9 cellular contexts compared by ENCODE assay signal in the genomic region with DNA sequence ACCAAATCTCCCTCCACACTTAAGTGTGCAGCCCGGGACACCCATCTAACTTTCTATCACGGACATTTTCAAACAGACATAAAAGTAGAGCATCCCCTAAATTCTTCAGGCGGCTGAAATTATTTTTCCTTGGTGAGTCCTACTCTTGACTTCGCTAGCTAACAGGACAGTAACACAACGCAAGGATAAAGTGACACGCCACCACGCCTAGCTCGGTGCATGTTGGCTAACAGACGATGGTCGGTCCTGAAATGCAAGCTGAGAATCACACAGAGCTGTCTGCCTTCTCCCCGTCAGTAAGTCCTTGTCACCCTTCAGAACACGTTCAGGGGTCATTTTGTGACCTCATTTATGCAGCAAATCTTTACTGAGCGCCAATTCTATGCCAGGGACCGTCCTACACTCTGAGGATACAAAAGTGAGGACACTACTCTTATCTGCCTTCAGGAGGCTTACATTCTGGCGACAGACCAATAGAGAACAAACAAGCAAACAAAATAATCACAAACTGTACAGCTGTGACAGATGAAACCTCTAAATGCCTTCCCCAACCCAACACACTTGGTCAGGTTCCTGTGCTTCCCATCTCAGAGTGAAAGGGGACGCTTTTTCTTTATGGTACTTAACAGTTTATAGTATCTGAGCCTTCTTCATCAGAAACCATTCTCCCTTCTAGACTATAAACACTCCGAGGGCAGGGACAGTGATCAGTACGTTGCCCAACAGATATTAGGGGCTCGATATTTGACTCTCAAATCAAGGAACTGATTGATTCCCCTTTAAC. TPM values are rescaled to one million over a fixed set of nuclear protein-coding genes. Genes with fewer than 3 reads are reported as not detected.
DNase-seq lines count a peak whose midpoint lies in the region; ATAC-seq and TF ChIP-seq lines count a peak whose summit lies in the region.
"Had no signal": no experiment of that assay in that cellular context is flagged by ENCODE, and none has a peak within 500 bp of the region (broad histone marks: within the 10 kb centered on the region; RNA-seq: fewer than 3 reads in every experiment).

No MANE protein-coding gene starts in this region.

- peak overlapping the region; percentile 80; the same call in 1 of the 2 replicates for H3K9ac ChIP-seq in MM.1S (ENCODE audit: low read length)

- POLR2A ChIA-PET in BJ (lab: Charles Lee) = no interaction called here

- peaks cover 57% of the 10 kb centered on the region for H3K79me2 ChIP-seq in MM.1S (ENCODE audit: low read length)

- H4K20me1 ChIP-seq in MM.1S (ENCODE audit: insufficient read depth, low read length) = no peaks in the 10 kb centered on the region

- TF ChIP-seq CTCF in BJ (IDR thresholded peaks at IDR 0.05; ENCODE audit: insufficient read depth, low read depth, low read length) (no peak), MM.1S (IDR thresholded peaks at IDR 0.05; ENCODE audit: low read length) (no peak), nephron (IDR thresholded peaks at IDR 0.05; ENCODE audit: unreplicated experiment in 3 of 3) (no peak), GM20000 (IDR thresholded peaks at IDR 0.05; ENCODE audit: extremely low read depth, missing control alignments) (no peak)

- H2AFZ ChIP-seq in MM.1S (ENCODE audit: low read length) = peak overlapping the region; percentile 79

- H3K27ac ChIP-seq in MM.1S (ENCODE audit: low read length) = peak overlapping the region; percentile 41; the same call in 1 of the 2 replicates
- H3K27ac ChIP-seq in ectodermal cell (ENCODE audit: insufficient read depth, low read depth, low read length, poor library complexity, severe bottlenecking) = no peak overlapping the region

- no peaks in the 10 kb centered on the region for H3K9me2 ChIP-seq in MM.1S (replicated peaks; ENCODE audit: insufficient read depth, low read length)

- DNase-seq in BJ (ENCODE audit: low read depth) (no peak), MM.1S (no peak), GM20000 (ENCODE audit: low spot score) (no peak), activated gamma-delta T cell treated with Interleukin-2 at 50 U/mL for 16 hours (no peak)
- DNase-seq in activated effector memory CD4-positive, alpha-beta T cell treated with Interleukin-2 at 50 U/mL for 16 hours = no peak
- DNase-seq: foreskin melanocyte had no signal

- peak overlapping the region; percentile 82 for H3K4me2 ChIP-seq in MM.1S (ENCODE audit: low read depth, low read length)

- no peaks in the 10 kb centered on the region for H3K27me3 Mint-ChIP-seq in nephron (ENCODE audit: low read depth)

- H3K4me3 ChIP-seq in BJ (ENCODE audit: low read depth, low read length) (peak overlapping the region; percentile 95), MM.1S (ENCODE audit: low read length) (peak overlapping the region; percentile 92), ectodermal cell (ENCODE audit: insufficient read depth, low read depth, low read length) (peak overlapping the region; percentile 94)

- CTCF ChIA-PET in BJ (lab: Yijun Ruan, JAX) = interaction anchor here (2.4 kb wide), 1 partner anchor 15 kb away, joined by 7 read pairs; no protein-coding TSS in a partner anchor

- peak overlapping the region in 2 of 3 experiments; percentile 0 to 57 for H3K27ac Mint-ChIP-seq in nephron

- H3K27me3 ChIP-seq in BJ (ENCODE audit: control insufficient read depth, insufficient read depth, low read length) (no peaks in the 10 kb centered on the region), MM.1S (replicated peaks; ENCODE audit: insufficient read depth, low read length) (no peaks in the 10 kb centered on the region), ectodermal cell (ENCODE audit: control insufficient read depth, insufficient read depth, low read length, poor library complexity, severe bottlenecking) (peaks cover 5% of the 10 kb centered on the region)

- H3K4me1 Mint-ChIP-seq in nephron = peaks cover 13% of the 10 kb centered on the region

- no peaks in the 10 kb centered on the region for H3K9me3 Mint-ChIP-seq in nephron

- peak overlapping the region; percentile 87 to 94 (median 88) for H3K4me3 Mint-ChIP-seq in nephron

- H3K36me3 ChIP-seq in BJ (ENCODE audit: control insufficient read depth, insufficient read depth, low read length) = peaks cover 2% of the 10 kb centered on the region
- no peaks in the 10 kb centered on the region for H3K36me3 ChIP-seq in MM.1S (replicated peaks; ENCODE audit: insufficient read depth, low read length)
- peaks cover 3% of the 10 kb centered on the region for H3K36me3 ChIP-seq in ectodermal cell (ENCODE audit: control insufficient read depth, insufficient read depth, low read length)

- no peaks in the 10 kb centered on the region for H3F3A ChIP-seq in MM.1S (ENCODE audit: insufficient read depth, low read length)

- H3K4me1 ChIP-seq in MM.1S (ENCODE audit: low read length) = no peaks in the 10 kb centered on the region; the same call in 1 of the 2 replicates
- no peaks in the 10 kb centered on the region for H3K4me1 ChIP-seq in ectodermal cell (ENCODE audit: control insufficient read depth, insufficient read depth, low read length)

- ATAC-seq in HG03159 (IDR thresholded peaks at IDR 0.05; ENCODE audit: unreplicated experiment) = no peak

- WGBS in ectodermal cell, 2 experiments = 93% methylated on average over 19 of the region's 19 CpGs

- H3K9me3 ChIP-seq in MM.1S (replicated peaks; ENCODE audit: insufficient read depth, low read length) (no peaks in the 10 kb centered on the region), ectodermal cell (ENCODE audit: control insufficient read depth, low read length) (peaks cover 3% of the 10 kb centered on the region)

- H3K36me3 Mint-ChIP-seq in nephron (ENCODE audit: low read depth) = peaks cover 12% of the 10 kb centered on the region

RNA-seq across cellular contexts. Expression of a gene that starts 1.3 kb away (rescaled TPM):
- 56.1 and 71.8 TPM in 2 replicates for polyA plus RNA-seq in BJ (2011; rRNA removed)
- 48.6 and 88.8 TPM in 2 replicates for polyA minus RNA-seq in BJ (2011; rRNA and poly(A)+ RNA removed)
- 54.7 TPM for polyA plus RNA-seq in ectodermal cell (2013, experiment 1 of 4)
- 49.7 TPM for polyA plus RNA-seq in ectodermal cell (2013, experiment 2 of 4)
- polyA plus RNA-seq in ectodermal cell (2013, experiment 3 of 4) = 44.4 TPM
- polyA plus RNA-seq in ectodermal cell (2013, experiment 4 of 4) = 55.4 TPM

RNA-seq across cellular contexts. Expression of a gene that starts 39.5 kb away (rescaled TPM):
- polyA plus RNA-seq in BJ (2011; rRNA removed) = 20.0 and 35.1 TPM in 2 replicates
- 14.7 and 18.4 TPM in 2 replicates for polyA minus RNA-seq in BJ (2011; rRNA and poly(A)+ RNA removed)
- polyA plus RNA-seq in ectodermal cell (2013, experiment 1 of 4) = 30.9 TPM
- polyA plus RNA-seq in ectodermal cell (2013, experiment 2 of 4) = 30.9 TPM
- polyA plus RNA-seq in ectodermal cell (2013, experiment 3 of 4) = 25.1 TPM
- polyA plus RNA-seq in ectodermal cell (2013, experiment 4 of 4) = 27.5 TPM
